ENCODE assay signal across 8 cellular contexts in the genomic region with DNA sequence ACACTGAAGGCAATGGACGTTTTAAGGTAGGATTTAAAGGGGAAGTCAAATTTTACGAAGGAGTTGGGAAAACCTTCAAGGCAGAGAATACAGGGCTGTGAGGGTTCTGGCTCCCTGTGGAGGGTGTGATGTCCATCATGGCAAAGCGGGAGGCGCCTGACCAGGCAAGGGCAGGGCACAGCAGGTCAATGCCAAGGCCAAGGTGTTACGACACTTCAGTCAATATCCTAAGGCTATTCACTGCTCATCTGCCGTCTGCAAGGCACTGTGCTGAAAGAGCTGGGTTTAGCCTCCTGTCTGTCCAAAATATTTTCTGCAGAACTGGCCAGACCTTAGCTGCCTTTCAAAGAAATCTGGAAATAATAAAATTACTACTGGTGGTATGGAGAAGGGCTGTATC.
"Had no signal": no experiment of that assay in that cellular context is flagged by ENCODE, and none has a peak within 500 bp of the region (broad histone marks: within the 10 kb centered on the region; RNA-seq: fewer than 3 reads in every experiment).

No MANE protein-coding gene starts in this region.

- H3K4me1 ChIP-seq: HAP-1 had no signal

- H3K9me3 ChIP-seq: HAP-1 had no signal

- H3K4me3 ChIP-seq: GM23338, HAP-1 had no signal

- H3K27me3 Mint-ChIP-seq: IgD-negative memory B cell had no signal

- DNase-seq: H7, HFFc6 had no signal

- ATAC-seq: GM23338, HCT116, HepG2 had no signal

- H3K27ac ChIP-seq: HL-60 had no signal

- H3K4me1 Mint-ChIP-seq: IgD-negative memory B cell had no signal

- H3K27ac Mint-ChIP-seq: GM23338, HFFc6, IgD-negative memory B cell had no signal

- H3K36me3 Mint-ChIP-seq: IgD-negative memory B cell had no signal

- H3K36me3 ChIP-seq: HAP-1 had no signal

- H3K4me2 ChIP-seq: GM23338 had no signal

- H3K9me3 Mint-ChIP-seq: GM23338, IgD-negative memory B cell had no signal

- H3K4me3 Mint-ChIP-seq: GM23338, HFFc6, IgD-negative memory B cell had no signal

- FAIRE-seq: HepG2 had no signal
